33 cellular contexts compared by ENCODE assay signal in the genomic region with DNA sequence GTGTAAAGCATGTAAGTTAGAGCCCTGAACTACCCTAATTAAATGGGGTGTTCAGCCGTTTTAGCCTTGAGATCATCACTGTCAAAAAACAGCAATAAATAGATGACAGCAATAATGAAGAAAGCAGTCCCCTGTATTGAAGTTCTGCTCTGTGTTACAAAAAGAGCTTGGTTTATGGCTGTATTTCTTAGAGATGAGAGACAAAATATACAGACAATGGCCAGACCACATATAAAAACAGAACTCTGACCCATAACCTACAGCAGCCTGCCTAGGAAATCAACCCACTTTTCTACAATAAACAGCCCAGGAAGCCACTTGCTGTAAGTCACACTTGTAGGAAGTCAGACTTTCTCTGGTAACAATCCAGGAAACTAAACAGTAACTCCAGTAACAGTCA. TPM values are rescaled to one million over a fixed set of nuclear protein-coding genes. Genes with fewer than 3 reads are reported as not detected.
"Had no signal": no experiment of that assay in that cellular context is flagged by ENCODE, and none has a peak within 500 bp of the region (broad histone marks: within the 10 kb centered on the region; RNA-seq: fewer than 3 reads in every experiment).

No MANE protein-coding gene starts in this region.

- ATAC-seq: activated CD4-positive, CD25-positive, alpha-beta regulatory T cell treated with anti-CD3 and anti-CD28 coated beads, Interleukin-2, amount 50 U/mL, for 24 hours; activated CD8-positive, alpha-beta T cell treated with anti-CD3 and anti-CD28 coated beads for 36 hours; activated naive CD8-positive, alpha-beta T cell treated with anti-CD3 and anti-CD28 coated beads, Interleukin-2, amount 50 U/mL, for 24 hours; activated T-cell treated with anti-CD3 and anti-CD28 coated beads, Interleukin-2, amount 50 U/mL, for 4 hours; body of pancreas; effector memory CD8-positive, alpha-beta T cell; gastroesophageal sphincter; T-helper 17 cell had no signal

- H3K27ac ChIP-seq: adrenal gland, body of pancreas, esophagus muscularis mucosa, gastroesophageal sphincter, WERI-Rb-1 had no signal

- H3K27ac Mint-ChIP-seq: activated B cell treated with CpG ODN at 0.5 μM for 24 hours; activated CD8-positive, alpha-beta T cell treated with anti-CD3 and anti-CD28 coated beads for 36 hours; activated naive CD4-positive, alpha-beta T cell treated with anti-CD3 and anti-CD28 coated beads for 36 hours; activated naive CD4-positive, alpha-beta T cell treated with anti-CD3 and anti-CD28 coated beads, Interleukin-2, amount 50 U/mL, for 24 hours; activated naive CD8-positive, alpha-beta T cell treated with anti-CD3 and anti-CD28 coated beads for 36 hours; activated naive CD8-positive, alpha-beta T cell treated with anti-CD3 and anti-CD28 coated beads, Interleukin-2, amount 50 U/mL, for 24 hours; activated T-helper 1 cell treated with anti-CD3 and anti-CD28 coated beads, Interleukin-12 subunit alpha, Interleukin-12 subunit beta, Interleukin-2, Interleukin-4 antibody, amounts not matched to agents 30 ng/mL and 10 ng/mL and 1 ng/mL, durations not matched to agents 14 hours and 24 hours and 36 hours; activated T-helper 2 cell treated with anti-CD3 and anti-CD28 coated beads, Interferon-gamma antibody, Interleukin-2, Interleukin-4, amounts not matched to agents 10 μg/mL and 5 μg/mL and 100 μg/mL, durations not matched to agents 14 hours and 24 hours and 36 hours; effector memory CD8-positive, alpha-beta T cell; T-helper 17 cell; T-helper 2 cell treated with Interferon-gamma antibody and Interleukin-4, amounts not matched to agents 5 μg/mL and 100 μg/mL, for 36 hours had no signal

- DNase-seq: activated B cell treated with CpG ODN at 0.5 μM for 24 hours; activated CD4-positive, alpha-beta T cell treated with anti-CD3 and anti-CD28 coated beads for 48 hours; activated CD4-positive, alpha-beta T cell treated with anti-CD3 and anti-CD28 coated beads, Interleukin-2, amount 50 U/mL, for 1 hour; activated CD4-positive, alpha-beta T cell treated with anti-CD3 and anti-CD28 coated beads, Interleukin-2, amount 50 U/mL, for 48 hours; activated CD8-positive, alpha-beta memory T cell treated with anti-CD3 and anti-CD28 coated beads for 24 hours; activated CD8-positive, alpha-beta T cell treated with anti-CD3 and anti-CD28 coated beads for 36 hours; activated effector memory CD4-positive, alpha-beta T cell treated with anti-CD3 and anti-CD28 coated beads, Interleukin-2, amount 50 U/mL, for 16 hours; activated naive CD4-positive, alpha-beta T cell treated with anti-CD3 and anti-CD28 coated beads for 36 hours; activated naive CD8-positive, alpha-beta T cell treated with anti-CD3 and anti-CD28 coated beads for 36 hours; activated naive CD8-positive, alpha-beta T cell treated with anti-CD3 and anti-CD28 coated beads, Interleukin-2, amount 50 U/mL, for 24 hours; activated T-cell treated with anti-CD3 and anti-CD28 coated beads, Interleukin-2, amount 50 U/mL, for 4 hours; adrenal gland; amygdala; aorta; body of pancreas; caudate nucleus; cortex of kidney; dermis blood vessel endothelial cell; effector CD4-positive, alpha-beta T cell; effector memory CD8-positive, alpha-beta T cell; erythroblast; foreskin melanocyte; T-helper 1 cell; T-helper 17 cell; T1000; WERI-Rb-1 had no signal

- H3K4me3 Mint-ChIP-seq: activated B cell treated with CpG ODN at 0.5 μM for 24 hours; activated CD8-positive, alpha-beta T cell treated with anti-CD3 and anti-CD28 coated beads for 36 hours; activated naive CD4-positive, alpha-beta T cell treated with anti-CD3 and anti-CD28 coated beads for 36 hours; activated naive CD4-positive, alpha-beta T cell treated with anti-CD3 and anti-CD28 coated beads, Interleukin-2, amount 50 U/mL, for 24 hours; activated naive CD8-positive, alpha-beta T cell treated with anti-CD3 and anti-CD28 coated beads for 36 hours; activated naive CD8-positive, alpha-beta T cell treated with anti-CD3 and anti-CD28 coated beads, Interleukin-2, amount 50 U/mL, for 24 hours; activated T-cell treated with anti-CD3 and anti-CD28 coated beads, Interleukin-2, amount 50 U/mL, for 4 hours; activated T-helper 1 cell treated with anti-CD3 and anti-CD28 coated beads, Interleukin-12 subunit alpha, Interleukin-12 subunit beta, Interleukin-2, Interleukin-4 antibody, amounts not matched to agents 30 ng/mL and 10 ng/mL and 1 ng/mL, durations not matched to agents 14 hours and 24 hours and 36 hours; effector memory CD8-positive, alpha-beta T cell; T-helper 17 cell; T-helper 2 cell treated with Interferon-gamma antibody and Interleukin-4, amounts not matched to agents 5 μg/mL and 100 μg/mL, for 36 hours had no signal

- H3K9me3 Mint-ChIP-seq: activated naive CD4-positive, alpha-beta T cell treated with anti-CD3 and anti-CD28 coated beads for 36 hours; activated naive CD4-positive, alpha-beta T cell treated with anti-CD3 and anti-CD28 coated beads, Interleukin-2, amount 50 U/mL, for 24 hours; activated naive CD8-positive, alpha-beta T cell treated with anti-CD3 and anti-CD28 coated beads, Interleukin-2, amount 50 U/mL, for 24 hours; activated T-cell treated with anti-CD3 and anti-CD28 coated beads, Interleukin-2, amount 50 U/mL, for 4 hours; activated T-helper 1 cell treated with anti-CD3 and anti-CD28 coated beads, Interleukin-12 subunit alpha, Interleukin-12 subunit beta, Interleukin-2, Interleukin-4 antibody, amounts not matched to agents 30 ng/mL and 10 ng/mL and 1 ng/mL, durations not matched to agents 14 hours and 24 hours and 36 hours; activated T-helper 2 cell treated with anti-CD3 and anti-CD28 coated beads, Interferon-gamma antibody, Interleukin-2, Interleukin-4, amounts not matched to agents 10 μg/mL and 5 μg/mL and 100 μg/mL, durations not matched to agents 14 hours and 24 hours and 36 hours; T-helper 2 cell treated with Interferon-gamma antibody and Interleukin-4, amounts not matched to agents 5 μg/mL and 100 μg/mL, for 36 hours had no signal

- H3K9me3 ChIP-seq: adrenal gland, body of pancreas, esophagus muscularis mucosa, gastroesophageal sphincter had no signal

- H3K27me3 ChIP-seq: body of pancreas had no signal

- H3K36me3 Mint-ChIP-seq: activated naive CD4-positive, alpha-beta T cell treated with anti-CD3 and anti-CD28 coated beads, Interleukin-2, amount 50 U/mL, for 24 hours; activated naive CD8-positive, alpha-beta T cell treated with anti-CD3 and anti-CD28 coated beads for 36 hours had no signal

- H3K36me3 ChIP-seq: adrenal gland, esophagus muscularis mucosa, gastroesophageal sphincter, WERI-Rb-1 had no signal

- H3K4me1 Mint-ChIP-seq: activated B cell treated with CpG ODN at 0.5 μM for 24 hours, T-helper 17 cell had no signal

- H3K4me3 ChIP-seq: adrenal gland, body of pancreas, esophagus muscularis mucosa, gastroesophageal sphincter had no signal

- H3K4me1 ChIP-seq: adrenal gland, esophagus muscularis mucosa, gastroesophageal sphincter had no signal

RNA-seq across cellular contexts. Expression of a gene that starts 10.8 kb away (rescaled TPM):
- total RNA-seq: activated B cell treated with CpG ODN at 0.5 μM for 24 hours; activated CD8-positive, alpha-beta T cell treated with anti-CD3 and anti-CD28 coated beads for 36 hours; activated naive CD4-positive, alpha-beta T cell treated with anti-CD3 and anti-CD28 coated beads for 36 hours; activated naive CD8-positive, alpha-beta T cell treated with anti-CD3 and anti-CD28 coated beads for 36 hours; activated T-cell treated with anti-CD3 and anti-CD28 coated beads, Interleukin-2, amount 50 U/mL, for 4 hours; activated T-helper 1 cell treated with anti-CD3 and anti-CD28 coated beads, Interleukin-12 subunit alpha, Interleukin-12 subunit beta, Interleukin-2, Interleukin-4 antibody, amounts not matched to agents 30 ng/mL and 10 ng/mL and 1 ng/mL, durations not matched to agents 14 hours and 24 hours and 36 hours; activated T-helper 2 cell treated with anti-CD3 and anti-CD28 coated beads, Interferon-gamma antibody, Interleukin-2, Interleukin-4, amounts not matched to agents 10 μg/mL and 5 μg/mL and 100 μg/mL, durations not matched to agents 14 hours and 24 hours and 36 hours; adrenal gland; aorta; body of pancreas; dermis blood vessel endothelial cell; esophagus muscularis mucosa; gastroesophageal sphincter; T-helper 17 cell had no signal
- polyA plus RNA-seq: adrenal gland, aorta had no signal

RNA-seq across cellular contexts. Expression of a gene that starts 34.3 kb away (rescaled TPM):
- total RNA-seq: activated B cell treated with CpG ODN at 0.5 μM for 24 hours; activated CD8-positive, alpha-beta T cell treated with anti-CD3 and anti-CD28 coated beads for 36 hours; activated naive CD4-positive, alpha-beta T cell treated with anti-CD3 and anti-CD28 coated beads for 36 hours; activated naive CD8-positive, alpha-beta T cell treated with anti-CD3 and anti-CD28 coated beads for 36 hours; activated T-cell treated with anti-CD3 and anti-CD28 coated beads, Interleukin-2, amount 50 U/mL, for 4 hours; adrenal gland; body of pancreas; dermis blood vessel endothelial cell; esophagus muscularis mucosa; gastroesophageal sphincter had no signal
- polyA plus RNA-seq: adrenal gland, aorta had no signal
